ENCODE assay signal across 1 cellular context in the genomic region with DNA sequence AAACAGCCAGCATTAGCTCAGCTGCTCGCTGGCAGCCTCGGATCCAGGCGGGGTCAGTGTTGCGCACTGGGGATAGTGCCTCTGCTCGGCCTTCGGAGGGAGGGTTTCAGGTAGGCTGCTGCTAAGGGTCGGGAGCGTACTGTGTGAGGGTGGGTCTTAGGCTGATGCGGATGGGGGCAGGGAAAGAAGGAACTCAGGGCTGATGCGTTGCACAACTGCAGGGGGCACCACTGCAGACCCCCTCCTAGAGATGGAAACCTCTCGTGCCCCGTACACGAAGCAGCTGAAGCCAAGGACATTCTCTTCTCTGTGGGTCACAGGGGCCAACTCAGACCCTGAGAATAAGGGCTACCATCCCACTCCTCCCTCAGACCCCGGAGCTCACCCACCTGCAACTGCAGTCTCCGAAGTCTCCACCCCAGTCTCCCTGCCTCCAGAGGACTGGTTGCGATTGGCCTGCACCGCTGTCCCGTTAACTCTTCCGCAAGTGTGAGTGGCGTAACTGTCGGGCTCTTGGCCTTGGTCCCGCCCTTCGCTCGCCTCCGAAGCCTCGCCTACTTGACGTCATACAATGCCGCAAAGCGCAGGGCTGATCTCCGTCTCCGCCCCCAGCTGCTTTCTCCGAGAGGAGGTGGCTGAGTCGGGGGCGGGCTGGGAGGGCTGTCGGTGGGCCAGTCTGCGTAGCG.
A peak's percentile ranks its signal among the peaks of the same experiment; 100 is the strongest.
TF ChIP-seq lines count a peak whose summit lies in the region.

A gene with protein sequence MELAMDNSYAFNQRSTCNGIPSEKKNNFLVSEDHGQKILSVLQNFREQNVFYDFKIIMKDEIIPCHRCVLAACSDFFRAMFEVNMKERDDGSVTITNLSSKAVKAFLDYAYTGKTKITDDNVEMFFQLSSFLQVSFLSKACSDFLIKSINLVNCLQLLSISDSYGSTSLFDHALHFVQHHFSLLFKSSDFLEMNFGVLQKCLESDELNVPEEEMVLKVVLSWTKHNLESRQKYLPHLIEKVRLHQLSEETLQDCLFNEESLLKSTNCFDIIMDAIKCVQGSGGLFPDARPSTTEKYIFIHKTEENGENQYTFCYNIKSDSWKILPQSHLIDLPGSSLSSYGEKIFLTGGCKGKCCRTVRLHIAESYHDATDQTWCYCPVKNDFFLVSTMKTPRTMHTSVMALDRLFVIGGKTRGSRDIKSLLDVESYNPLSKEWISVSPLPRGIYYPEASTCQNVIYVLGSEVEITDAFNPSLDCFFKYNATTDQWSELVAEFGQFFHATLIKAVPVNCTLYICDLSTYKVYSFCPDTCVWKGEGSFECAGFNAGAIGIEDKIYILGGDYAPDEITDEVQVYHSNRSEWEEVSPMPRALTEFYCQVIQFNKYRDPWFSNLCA (minus strand): TSS at position 425 of the 686 bp plus-strand sequence. CDS start 18,250 bp downstream, outside the sequence.

TF ChIP-seq in HepG2, 621 proteins besides CTCF, POLR2A, EP300 and RAD21 (continued from another document):
- TF ChIP-seq MAX (IDR thresholded peaks at IDR 0.05) (no peak; the same call in 1 of the 2 replicates), ARNTL (CRISPR knock-in tag; IDR thresholded peaks at IDR 0.05) (peak; percentile 10; the same call in 1 of the 2 replicates), KLF16 (CRISPR knock-in tag; IDR thresholded peaks at IDR 0.05) (no peak; a peak in 1 of 4 replicates), SNAPC2 (CRISPR knock-in tag; IDR thresholded peaks at IDR 0.05) (0 out of 2 replicates have a peak, but pooled peaks have one; percentile 59), NFYC (CRISPR knock-in tag; IDR thresholded peaks at IDR 0.05) (peak; percentile 90), HDAC2 (CRISPR knock-in tag; IDR thresholded peaks at IDR 0.05) (peak; percentile 40; the same call in 1 of the 2 replicates), ZNF136 (CRISPR knock-in tag; IDR thresholded peaks at IDR 0.05; ENCODE audit: low read depth) (0 out of 2 replicates have a peak, but pooled peaks have one; percentile 65), EHMT2 (IDR thresholded peaks at IDR 0.05; ENCODE audit: borderline replicate concordance, low read depth, low read length) (no peak), SMYD3 (CRISPR knock-in tag; IDR thresholded peaks at IDR 0.05) (peak; percentile 84; the same call in 1 of the 2 replicates), ZNF746 (CRISPR knock-in tag; IDR thresholded peaks at IDR 0.05) (peak; percentile 88; the same call in 1 of the 2 replicates), ZBED4 (CRISPR knock-in tag; IDR thresholded peaks at IDR 0.05; ENCODE audit: borderline replicate concordance) (0 out of 2 replicates have a peak, but pooled peaks have one; percentile 49), ZNF83 (CRISPR knock-in tag; IDR thresholded peaks at IDR 0.05; ENCODE audit: borderline replicate concordance) (0 out of 2 replicates have a peak, but pooled peaks have one; percentile 71), IKZF1 (IDR thresholded peaks at IDR 0.05) (no peak)
- TF ChIP-seq, protein P1, sequence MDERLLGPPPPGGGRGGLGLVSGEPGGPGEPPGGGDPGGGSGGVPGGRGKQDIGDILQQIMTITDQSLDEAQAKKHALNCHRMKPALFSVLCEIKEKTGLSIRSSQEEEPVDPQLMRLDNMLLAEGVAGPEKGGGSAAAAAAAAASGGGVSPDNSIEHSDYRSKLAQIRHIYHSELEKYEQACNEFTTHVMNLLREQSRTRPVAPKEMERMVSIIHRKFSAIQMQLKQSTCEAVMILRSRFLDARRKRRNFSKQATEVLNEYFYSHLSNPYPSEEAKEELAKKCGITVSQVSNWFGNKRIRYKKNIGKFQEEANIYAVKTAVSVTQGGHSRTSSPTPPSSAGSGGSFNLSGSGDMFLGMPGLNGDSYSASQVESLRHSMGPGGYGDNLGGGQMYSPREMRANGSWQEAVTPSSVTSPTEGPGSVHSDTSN (CRISPR knock-in tag; IDR thresholded peaks at IDR 0.05) = peak; percentile 93
